ENCODE assay signal across 21 cellular contexts in the genomic region with DNA sequence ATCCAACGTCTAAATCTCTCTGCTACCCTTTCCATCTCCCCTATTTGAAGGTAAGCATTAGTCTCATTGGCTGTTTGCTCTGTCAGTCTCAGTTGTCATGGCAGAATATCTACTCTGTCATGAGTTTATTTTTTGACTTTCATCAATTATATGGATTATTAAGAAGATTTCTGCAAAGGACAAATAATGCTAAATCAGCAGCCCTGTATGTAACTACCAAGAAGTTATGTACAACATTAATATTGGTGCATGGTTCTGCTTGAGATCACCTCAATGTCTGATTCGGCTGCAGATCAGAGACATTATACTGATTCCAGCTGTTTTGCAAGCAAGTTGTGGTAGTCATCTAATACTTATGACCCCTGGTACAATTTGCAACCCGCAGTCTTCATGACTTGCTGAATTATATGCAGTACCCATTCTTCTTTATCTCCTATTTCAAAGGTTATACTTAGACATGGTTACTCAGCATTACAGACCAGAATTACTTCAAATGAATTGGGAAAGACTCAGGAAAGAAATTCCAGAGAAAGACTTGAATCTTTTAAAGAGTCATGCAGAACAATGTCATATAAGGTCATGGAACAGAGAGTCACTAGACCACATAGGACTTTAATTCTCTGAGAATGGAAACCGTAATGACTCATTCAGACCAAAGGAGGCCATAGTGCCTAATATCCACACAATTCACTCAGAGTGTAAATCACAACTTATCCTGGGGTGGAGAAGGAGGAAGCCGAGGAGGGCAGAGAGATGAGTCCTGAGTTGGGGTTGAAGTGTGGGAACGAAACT.
A peak's percentile ranks its signal among the peaks of the same experiment; 100 is the strongest.
DNase-seq lines count a peak whose midpoint lies in the region; ATAC-seq, FAIRE-seq and TF ChIP-seq lines count a peak whose summit lies in the region.
"Had no signal": no experiment of that assay in that cellular context is flagged by ENCODE, and none has a peak within 500 bp of the region (broad histone marks: within the 10 kb centered on the region; RNA-seq: fewer than 3 reads in every experiment).

No MANE protein-coding gene starts in this region.

- intact Hi-C loops in activated CD4-positive, alpha-beta T cell treated with anti-CD3 and anti-CD28 coated beads for 36 hours (cut with DNase I, micrococcal nuclease): no loop called here

- TF ChIP-seq EP300 in A549 (IDR thresholded peaks at IDR 0.05): no peak

- no peaks in the 10 kb centered on the region for H3K9me3 ChIP-seq in A549
- H3K9me3 ChIP-seq: left lung had no signal

- no peak for TF ChIP-seq POLR2A in A549 (IDR thresholded peaks at IDR 0.05; ENCODE audit: low read length)
- no peak for TF ChIP-seq POLR2A in H54 (IDR thresholded peaks at IDR 0.05; ENCODE audit: low read depth, low read length)

- no peaks in the 10 kb centered on the region for H3K4me1 Mint-ChIP-seq in endothelial cell (ENCODE audit: unreplicated experiment)
- H3K4me1 Mint-ChIP-seq in activated CD4-positive, alpha-beta T cell treated with anti-CD3 and anti-CD28 coated beads for 36 hours: no peaks in the 10 kb centered on the region
- H3K4me1 Mint-ChIP-seq: natural killer cell, T-helper 17 cell had no signal

- CTCF ChIA-PET in A549 (lab: Yijun Ruan, JAX): no interaction called here
- CTCF ChIA-PET in activated CD4-positive, alpha-beta T cell treated with anti-CD3 and anti-CD28 coated beads for 36 hours (lab: Charles Lee): no interaction called here

- H3K4me3 Mint-ChIP-seq in endothelial cell (ENCODE audit: unreplicated experiment): no peak overlapping the region
- no peak overlapping the region for H3K4me3 Mint-ChIP-seq in activated CD4-positive, alpha-beta T cell treated with anti-CD3 and anti-CD28 coated beads for 36 hours
- H3K4me3 Mint-ChIP-seq: natural killer cell, T-helper 17 cell had no signal

- DNase-seq in A549 (ENCODE audit: low read depth in 1 of 2, low spot score in 1 of 2) (no peak), H54 (ENCODE audit: insufficient read length, low spot score) (peak; percentile 12), astrocyte of the cerebellum (ENCODE audit: low read depth) (peak; percentile 29), iris pigment epithelial cell (ENCODE audit: low read depth) (peak; percentile 82), SW480 (ENCODE audit: low spot score) (no peak), endothelial cell (ENCODE audit: low spot score) (no peak)
- DNase-seq in activated CD4-positive, alpha-beta T cell treated with anti-CD3 and anti-CD28 coated beads for 36 hours: no peak
- DNase-seq: cerebellar nuclear complex; hypothalamus; left lung; natural killer cell; NCI-H2107; NCI-H82; retina; stimulated activated CD4-positive, alpha-beta T cell treated with anti-CD3 and anti-CD28 coated beads, Interleukin-4, amount 100 ng/mL, for 24 hours; T-helper 17 cell had no signal

- no peaks in the 10 kb centered on the region for H3K9me3 Mint-ChIP-seq in endothelial cell (ENCODE audit: unreplicated experiment)
- H3K9me3 Mint-ChIP-seq in activated CD4-positive, alpha-beta T cell treated with anti-CD3 and anti-CD28 coated beads for 36 hours (ENCODE audit: low read depth): no peaks in the 10 kb centered on the region
- H3K9me3 Mint-ChIP-seq: activated naive CD4-positive, alpha-beta T cell treated with anti-CD3 and anti-CD28 coated beads, Interleukin-2, amount 50 U/mL, for 72 hours had no signal

- no peak for ATAC-seq in A549
- ATAC-seq in HG02763 (IDR thresholded peaks at IDR 0.05; ENCODE audit: unreplicated experiment): no peak
- no peak for ATAC-seq in activated CD4-positive, alpha-beta T cell treated with anti-CD3 and anti-CD28 coated beads for 36 hours
- ATAC-seq: activated naive CD4-positive, alpha-beta T cell treated with anti-CD3 and anti-CD28 coated beads, Interleukin-2, amount 50 U/mL, for 72 hours; left lung; natural killer cell; T-helper 17 cell had no signal

- H3K27me3 Mint-ChIP-seq in endothelial cell (ENCODE audit: unreplicated experiment): peaks cover 1% of the 10 kb centered on the region
- no peaks in the 10 kb centered on the region for H3K27me3 Mint-ChIP-seq in activated CD4-positive, alpha-beta T cell treated with anti-CD3 and anti-CD28 coated beads for 36 hours

- in situ Hi-C loops in astrocyte of the cerebellum (cut with HindIII; ENCODE audit: low sequenced_read_pairs): no loop called here

- POLR2A ChIA-PET in A549 (lab: Yijun Ruan, JAX): no interaction called here
- POLR2A ChIA-PET in activated CD4-positive, alpha-beta T cell treated with anti-CD3 and anti-CD28 coated beads for 36 hours (lab: Charles Lee): no interaction called here

- no peak for TF ChIP-seq CTCF in A549 (IDR thresholded peaks at IDR 0.05)
- no peak for TF ChIP-seq CTCF in astrocyte of the cerebellum (IDR thresholded peaks at IDR 0.05; ENCODE audit: low read depth, low read length, missing control alignments)
- TF ChIP-seq CTCF in endothelial cell (IDR thresholded peaks at IDR 0.05; ENCODE audit: unreplicated experiment): no peak

- no peak overlapping the region for H3K27ac Mint-ChIP-seq in endothelial cell (ENCODE audit: unreplicated experiment)
- no peak overlapping the region for H3K27ac Mint-ChIP-seq in activated CD4-positive, alpha-beta T cell treated with anti-CD3 and anti-CD28 coated beads for 36 hours
- H3K27ac Mint-ChIP-seq: activated naive CD4-positive, alpha-beta T cell treated with anti-CD3 and anti-CD28 coated beads, Interleukin-2, amount 50 U/mL, for 72 hours; natural killer cell; T-helper 17 cell had no signal

- FAIRE-seq in A549 (lab: Jason Lieb, UNC): no peak
- FAIRE-seq in H54 (lab: Jason Lieb, UNC): peak; percentile 97
- FAIRE-seq: A204.1, D721Med, endothelial cell of umbilical vein had no signal

- TF ChIP-seq RAD21 in A549 (conservative IDR thresholded peaks at IDR 0.05 in 1 of 2, IDR thresholded peaks at IDR 0.05 in 1 of 2): no peak

- no peak overlapping the region for H3K27ac ChIP-seq in A549
- H3K27ac ChIP-seq: left lung had no signal

- H3K36me3 Mint-ChIP-seq in endothelial cell (ENCODE audit: low read depth, unreplicated experiment): no peaks in the 10 kb centered on the region
- no peaks in the 10 kb centered on the region for H3K36me3 Mint-ChIP-seq in activated CD4-positive, alpha-beta T cell treated with anti-CD3 and anti-CD28 coated beads for 36 hours (ENCODE audit: low read depth)
- H3K36me3 Mint-ChIP-seq: activated naive CD4-positive, alpha-beta T cell treated with anti-CD3 and anti-CD28 coated beads, Interleukin-2, amount 50 U/mL, for 72 hours; natural killer cell had no signal

- no peak overlapping the region for H3K4me2 ChIP-seq in A549

- 74% methylated on average over 6 of the region's 6 CpGs for WGBS in A549 (ENCODE audit: missing lambda C conversion rate)

- H3K4me3 ChIP-seq in A549 (no peak overlapping the region), astrocyte of the cerebellum (ENCODE audit: low read depth, low read length) (no peak overlapping the region)
- H3K4me3 ChIP-seq: left lung had no signal

- H3K4me1 ChIP-seq in A549: no peaks in the 10 kb centered on the region
- H3K4me1 ChIP-seq: left lung had no signal

TF ChIP-seq in A549, 52 proteins besides CTCF, POLR2A, EP300 and RAD21:
- TF ChIP-seq TFCP2L1 (CRISPR knock-in tag; IDR thresholded peaks at IDR 0.05) (no peak), MAFK (IDR thresholded peaks at IDR 0.05; ENCODE audit: partially characterized antibody) (peak; percentile 56)

Comparison
In these comparisons a context has a peak if more than half of its experiments do, and no peak if none do; other contexts are left out.
1. DNase-seq: peak in H54 (single experiment), astrocyte of the cerebellum (single experiment) and iris pigment epithelial cell (single experiment); none in A549 (0 of 2), SW480 (single experiment), endothelial cell (single experiment) and activated CD4-positive, alpha-beta T cell treated with anti-CD3 and anti-CD28 coated beads for 36 hours (single experiment).